Comparison of ENCODE assay signal across 2 cellular contexts in genomic region chr3:138079901-138080300, GRCh38.
TF ChIP-seq lines count a peak whose summit lies in the region.

No MANE protein-coding gene starts in this region.

TF ChIP-seq in A549, 52 proteins besides CTCF, POLR2A, EP300 and RAD21:
- TF ChIP-seq EHMT2 (IDR thresholded peaks at IDR 0.05; ENCODE audit: low read depth) (no peak), PHF8 (IDR thresholded peaks at IDR 0.05; ENCODE audit: borderline replicate concordance, low read depth) (no peak)

TF ChIP-seq in IMR-90, 13 proteins besides CTCF, POLR2A, EP300 and RAD21:
- TF ChIP-seq MAFK (IDR thresholded peaks at IDR 0.05; ENCODE audit: low read depth, low read length) = no peak
- no peak for TF ChIP-seq RCOR1 (IDR thresholded peaks at IDR 0.05; ENCODE audit: insufficient replicate concordance, low read length)
- no peak for TF ChIP-seq SMC3 (IDR thresholded peaks at IDR 0.05; ENCODE audit: low read depth, low read length)
- TF ChIP-seq ELK1 (IDR thresholded peaks at IDR 0.05; ENCODE audit: borderline replicate concordance, low read depth, low read length) = no peak
- TF ChIP-seq USF2 (IDR thresholded peaks at IDR 0.05; ENCODE audit: low read depth, low read length) = no peak
- no peak for TF ChIP-seq FOS (IDR thresholded peaks at IDR 0.05; ENCODE audit: low read depth, low read length)
- no peak for TF ChIP-seq RFX5 (IDR thresholded peaks at IDR 0.05; ENCODE audit: low read depth, low read length)
- TF ChIP-seq MAZ (IDR thresholded peaks at IDR 0.05; ENCODE audit: borderline replicate concordance, low read depth, low read length) = no peak
- TF ChIP-seq NFE2L2 (IDR thresholded peaks at IDR 0.05; ENCODE audit: low read depth, low read length) = no peak
- no peak for TF ChIP-seq CEBPB (IDR thresholded peaks at IDR 0.05; ENCODE audit: low read depth, low read length)
- no peak for TF ChIP-seq CHD1 (IDR thresholded peaks at IDR 0.05; ENCODE audit: low read depth, low read length)
- TF ChIP-seq BHLHE40 (IDR thresholded peaks at IDR 0.05; ENCODE audit: low read depth, low read length) = no peak
- TF ChIP-seq MXI1 (IDR thresholded peaks at IDR 0.05; ENCODE audit: borderline replicate concordance, low read depth, low read length) = no peak
